ENCODE assay signal across 23 cellular contexts in the genomic region with DNA sequence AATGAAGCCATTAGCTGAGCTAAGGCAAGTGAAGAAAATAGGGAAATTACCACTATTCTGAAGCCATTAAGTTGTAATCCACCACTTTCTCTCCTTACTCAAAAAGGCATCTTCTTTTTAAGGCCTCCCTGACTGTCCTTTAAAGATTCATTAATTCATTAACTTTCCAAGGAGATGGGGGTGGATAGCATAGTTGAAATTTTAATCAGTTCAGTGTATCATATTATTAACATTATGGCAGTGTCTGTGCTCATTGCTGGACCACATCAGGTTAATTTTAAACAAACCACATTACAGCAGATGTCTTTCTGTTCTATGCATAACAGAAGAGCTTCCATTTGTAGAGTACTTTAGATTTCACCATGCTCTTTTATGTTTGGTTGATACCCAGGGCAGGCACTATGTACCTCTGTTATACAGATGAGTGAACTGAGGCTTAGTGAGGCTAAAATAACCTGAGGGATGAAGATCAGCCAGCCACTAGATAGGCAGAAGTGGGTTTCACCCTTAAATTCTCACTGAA. TPM values are rescaled to one million over a fixed set of nuclear protein-coding genes. Genes with fewer than 3 reads are reported as not detected.
DNase-seq lines count a peak whose midpoint lies in the region; ATAC-seq and TF ChIP-seq lines count a peak whose summit lies in the region.
"Had no signal": no experiment of that assay in that cellular context is flagged by ENCODE, and none has a peak within 500 bp of the region (broad histone marks: within the 10 kb centered on the region; RNA-seq: fewer than 3 reads in every experiment).

No MANE protein-coding gene starts in this region.

- DNase-seq in NAMALWA (ENCODE audit: low spot score) (peak; percentile 24), DMS53 treated with DMSO at 0.1 percent for 48 hours (lab: John Stamatoyannopoulos, UW; ENCODE audit: unreplicated experiment) (no peak), breast epithelium (ENCODE audit: low spot score in 2 of 2) (no peak), KG1 (lab: John Stamatoyannopoulos, UW) (no peak)
- DNase-seq: activated CD4-positive, alpha-beta T cell treated with anti-CD3 and anti-CD28 coated beads for 4 hours; activated CD8-positive, alpha-beta memory T cell treated with anti-CD3 and anti-CD28 coated beads, Interleukin-2, amount 10 ng/mL, durations not matched to agents 7 days and 5 days; activated naive CD8-positive, alpha-beta T cell treated with anti-CD3 and anti-CD28 coated beads, Interleukin-2, amount 50 U/mL, for 24 hours; brain microvascular endothelial cell; DMS 273 treated with DMSO at 0.1 percent for 48 hours; left ventricle myocardium superior; mucosa of descending colon; NCI-H1417; NCI-H526 treated with DMSO at 0.1 percent for 48 hours; OCI-M1; SHP77; stimulated activated CD4-positive, alpha-beta T cell treated with anti-CD3 and anti-CD28 coated beads, Interleukin-12 subunit alpha, Interleukin-12 subunit beta, amount 100 ng/mL, for 4 hours; substantia nigra; T-cell had no signal

- intact Hi-C loops in breast epithelium (cut with DNase I; ENCODE audit: low total_unique reads): no loop called here

- TF ChIP-seq POLR2A in breast epithelium (IDR thresholded peaks at IDR 0.05): no peak

- peaks cover 0 to 19% of the 10 kb centered on the region in 2 donors for H3K27me3 ChIP-seq in breast epithelium
- H3K27me3 ChIP-seq: brain microvascular endothelial cell had no signal

- no peak overlapping the region for H3K4me3 ChIP-seq in breast epithelium
- H3K4me3 ChIP-seq: coronary artery, mucosa of descending colon had no signal

- H3K4me1 ChIP-seq in breast epithelium: no peaks in the 10 kb centered on the region

- no peaks in the 10 kb centered on the region for H3K9me3 ChIP-seq in breast epithelium
- H3K9me3 ChIP-seq: mucosa of descending colon had no signal

- ATAC-seq in GM18508 (IDR thresholded peaks at IDR 0.05; ENCODE audit: insufficient read depth, unreplicated experiment) (peak; percentile 68), GM21381 (IDR thresholded peaks at IDR 0.05; ENCODE audit: unreplicated experiment) (peak; percentile 71), HG03108 (IDR thresholded peaks at IDR 0.05; ENCODE audit: unreplicated experiment) (peak; percentile 83), HG02571 (IDR thresholded peaks at IDR 0.05; ENCODE audit: unreplicated experiment) (no peak)
- ATAC-seq: activated CD8-positive, alpha-beta memory T cell treated with anti-CD3 and anti-CD28 coated beads, Interleukin-2, amount 10 ng/mL, durations not matched to agents 7 days and 5 days; activated naive CD8-positive, alpha-beta T cell treated with anti-CD3 and anti-CD28 coated beads, Interleukin-2, amount 50 U/mL, for 24 hours; left ventricle myocardium superior; mucosa of descending colon; T-cell had no signal

- H3K27ac ChIP-seq in breast epithelium: no peak overlapping the region
- H3K27ac ChIP-seq: brain microvascular endothelial cell, coronary artery had no signal

- TF ChIP-seq CTCF in breast epithelium (IDR thresholded peaks at IDR 0.05): no peak

- H3K36me3 ChIP-seq in breast epithelium: no peaks in the 10 kb centered on the region
- H3K36me3 ChIP-seq: brain microvascular endothelial cell had no signal

RNA-seq across cellular contexts. Expression of a gene that starts 41.1 kb away (rescaled TPM):
- total RNA-seq in breast epithelium: 10 to 100 TPM in 1 of 3 donors, 1 to 10 TPM in 2; 4.6 to 41.0 (median 5.7) TPM
